In the genomic region with DNA sequence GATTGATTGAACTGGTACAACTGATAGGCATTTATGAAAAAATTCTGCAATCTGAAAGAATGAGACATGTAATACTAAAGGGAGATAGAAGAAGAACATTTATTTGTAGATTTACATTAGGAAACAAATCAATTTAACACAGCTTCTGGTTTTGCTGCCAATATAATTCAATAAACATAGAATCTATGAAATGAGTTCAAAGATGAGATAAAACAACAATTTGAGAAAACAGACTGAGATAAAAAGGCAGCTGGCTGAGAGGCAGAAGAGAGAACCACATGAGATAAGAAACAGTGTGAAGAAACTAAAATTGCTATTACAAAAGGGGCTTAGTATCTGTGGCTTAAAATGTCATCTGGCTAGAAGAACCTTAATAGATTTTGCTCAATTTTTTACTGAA, we compare ENCODE assay signal across 25 cellular contexts.
"Had no signal": no experiment of that assay in that cellular context is flagged by ENCODE, and none has a peak within 500 bp of the region (broad histone marks: within the 10 kb centered on the region; RNA-seq: fewer than 3 reads in every experiment).

No MANE protein-coding gene starts in this region.

- H3K4me1 ChIP-seq: colonic mucosa, esophagus squamous epithelium, gastrocnemius medialis, heart right ventricle, left lung, lower lobe of right lung had no signal

- FAIRE-seq: endometrium, islet of Langerhans, keratinocyte had no signal

- H3K27ac ChIP-seq: colonic mucosa, epithelial cell of prostate, esophagus squamous epithelium, gastrocnemius medialis, heart right ventricle, left lung, lower lobe of right lung had no signal

- H3K4me3 ChIP-seq: colonic mucosa, esophagus squamous epithelium, gastrocnemius medialis, heart right ventricle, left lung, lower lobe of right lung had no signal

- H3K36me3 ChIP-seq: colonic mucosa, esophagus squamous epithelium, gastrocnemius medialis, heart right ventricle, left lung, lower lobe of right lung had no signal

- H3K9me3 ChIP-seq: colonic mucosa, gastrocnemius medialis, heart right ventricle, lower lobe of right lung had no signal

- H3K27me3 ChIP-seq: colonic mucosa, esophagus squamous epithelium, gastrocnemius medialis, heart right ventricle, left lung had no signal

- DNase-seq: colonic mucosa; cortex of kidney; effector CD8-positive, alpha-beta T cell; effector memory CD8-positive, alpha-beta T cell; endodermal cell; erythroblast; esophagus squamous epithelium; foreskin fibroblast; foreskin melanocyte; gastrocnemius medialis; glutamatergic neuron; head of caudate nucleus; heart right ventricle; hippocampal formation; left cardiac atrium; left lung; left ventricle myocardium superior; lower lobe of right lung; mesenchymal stem cell; midbrain; naive thymus-derived CD4-positive, alpha-beta T cell had no signal
